ENCODE assay signal across 20 cellular contexts in genomic region chr9:134193912-134194535, GRCh38. TPM values are rescaled to one million over a fixed set of nuclear protein-coding genes. Genes with fewer than 3 reads are reported as not detected.
DNase-seq lines count a peak whose midpoint lies in the region; ATAC-seq and TF ChIP-seq lines count a peak whose summit lies in the region.
"Had no signal": no experiment of that assay in that cellular context is flagged by ENCODE, and none has a peak within 500 bp of the region (broad histone marks: within the 10 kb centered on the region; RNA-seq: fewer than 3 reads in every experiment).

No MANE protein-coding gene starts in this region.

- H3K36me3 ChIP-seq in BE2C: no peaks in the 10 kb centered on the region
- no peaks in the 10 kb centered on the region for H3K36me3 ChIP-seq in CD4-positive, CD25-positive, alpha-beta regulatory T cell (ENCODE audit: control insufficient read depth, insufficient read depth, low read length)
- H3K36me3 ChIP-seq: HAP-1 had no signal

- TF ChIP-seq CTCF in BE2C (IDR thresholded peaks at IDR 0.05; ENCODE audit: low read depth, low read length) (no peak), glutamatergic neuron (IDR thresholded peaks at IDR 0.05; ENCODE audit: partially characterized antibody, unreplicated experiment) (no peak)

- peak overlapping the region in 2 of 3 donors; percentile 15 to 76 for H3K27ac Mint-ChIP-seq in CD4-positive, CD25-positive, alpha-beta regulatory T cell
- H3K27ac Mint-ChIP-seq in glutamatergic neuron (ENCODE audit: unreplicated experiment): no peak overlapping the region
- H3K27ac Mint-ChIP-seq: CD8-positive, alpha-beta T cell had no signal

- no peak overlapping the region for H3K4me3 Mint-ChIP-seq in CD4-positive, CD25-positive, alpha-beta regulatory T cell
- no peak overlapping the region for H3K4me3 Mint-ChIP-seq in glutamatergic neuron (ENCODE audit: unreplicated experiment)
- H3K4me3 Mint-ChIP-seq: CD8-positive, alpha-beta T cell had no signal

- no peak for ATAC-seq in CD4-positive, CD25-positive, alpha-beta regulatory T cell (ENCODE audit: low read depth in 2 of 2)
- ATAC-seq in HG03159 (IDR thresholded peaks at IDR 0.05; ENCODE audit: unreplicated experiment) (no peak), GM19395 (IDR thresholded peaks at IDR 0.05; ENCODE audit: unreplicated experiment) (no peak)
- ATAC-seq: CD8-positive, alpha-beta T cell; Panc1 had no signal

- peaks cover 3% of the 10 kb centered on the region for H3K27me3 Mint-ChIP-seq in CD4-positive, CD25-positive, alpha-beta regulatory T cell
- H3K27me3 Mint-ChIP-seq in glutamatergic neuron (ENCODE audit: unreplicated experiment): peaks cover 3% of the 10 kb centered on the region

- H3K27me3 ChIP-seq in BE2C: no peaks in the 10 kb centered on the region
- no peaks in the 10 kb centered on the region for H3K27me3 ChIP-seq in CD4-positive, CD25-positive, alpha-beta regulatory T cell (ENCODE audit: control insufficient read depth, insufficient read depth, low read length)

- H3K4me1 ChIP-seq in BE2C: peaks cover 5% of the 10 kb centered on the region
- peaks cover 17% of the 10 kb centered on the region for H3K4me1 ChIP-seq in CD4-positive, CD25-positive, alpha-beta regulatory T cell (ENCODE audit: control insufficient read depth, insufficient read depth, low read length, poor library complexity, severe bottlenecking)
- H3K4me1 ChIP-seq: HAP-1 had no signal

- H3K36me3 Mint-ChIP-seq in CD4-positive, CD25-positive, alpha-beta regulatory T cell: no peaks in the 10 kb centered on the region
- H3K36me3 Mint-ChIP-seq in glutamatergic neuron (ENCODE audit: unreplicated experiment): peaks cover 5% of the 10 kb centered on the region
- H3K36me3 Mint-ChIP-seq: CD8-positive, alpha-beta T cell had no signal

- H3K4me1 Mint-ChIP-seq in CD4-positive, CD25-positive, alpha-beta regulatory T cell: peaks cover 6 to 37% (median 24%) of the 10 kb centered on the region in 4 donors
- peaks cover 8% of the 10 kb centered on the region for H3K4me1 Mint-ChIP-seq in glutamatergic neuron (ENCODE audit: low read depth, unreplicated experiment)

- no peak overlapping the region for H3K4me3 ChIP-seq in BE2C (ENCODE audit: low read depth, low read length)
- H3K4me3 ChIP-seq in CD4-positive, CD25-positive, alpha-beta regulatory T cell (ENCODE audit: low read depth, low read length): no peak overlapping the region
- H3K4me3 ChIP-seq: HAP-1 had no signal

- H3K27ac ChIP-seq in CD4-positive, CD25-positive, alpha-beta regulatory T cell (ENCODE audit: insufficient read depth, low read length, poor library complexity, severe bottlenecking): no peak overlapping the region
- H3K27ac ChIP-seq: KMS-11 had no signal

- H3K9me3 Mint-ChIP-seq in CD4-positive, CD25-positive, alpha-beta regulatory T cell: peaks cover 0 to 3% (median 0%) of the 10 kb centered on the region in 7 donors
- peaks cover 2% of the 10 kb centered on the region for H3K9me3 Mint-ChIP-seq in glutamatergic neuron (ENCODE audit: unreplicated experiment)
- H3K9me3 Mint-ChIP-seq: CD8-positive, alpha-beta T cell had no signal

- H3K9me3 ChIP-seq in BE2C: no peaks in the 10 kb centered on the region
- no peaks in the 10 kb centered on the region for H3K9me3 ChIP-seq in CD4-positive, CD25-positive, alpha-beta regulatory T cell (ENCODE audit: control insufficient read depth in 2 of 2, low read length in 2 of 2)
- H3K9me3 ChIP-seq: HAP-1 had no signal

- peak; percentile 3 for DNase-seq in BE2C
- DNase-seq in CD4-positive, CD25-positive, alpha-beta regulatory T cell: no peak
- peak; percentile 27 for DNase-seq in glutamatergic neuron
- DNase-seq in posterior vena cava (ENCODE audit: low spot score): peak; percentile 50
- no peak for DNase-seq in NCI-H2171 (lab: John Stamatoyannopoulos, UW)
- DNase-seq in activated effector memory CD4-positive, alpha-beta T cell treated with Interleukin-2 at 50 U/mL for 16 hours: no peak
- DNase-seq: AML-193, DMS79, NCI-H1048, NCI-H1436 treated with DMSO at 0.1 percent for 48 hours, NCI-H2227 treated with DMSO at 0.1 percent for 48 hours, NCI-H524 treated with DMSO at 0.1 percent for 48 hours, SHP77 treated with DMSO at 0.1 percent for 48 hours had no signal

- intact Hi-C loops in posterior vena cava (cut with DNase I): no loop called here

RNA-seq across cellular contexts. Expression of gene RNU6ATAC, which starts 29.7 kb away (rescaled TPM):
- polyA plus RNA-seq in BE2C (2012; ENCODE audit: insufficient read depth, insufficient read length, low read depth): 32.9 TPM
- total RNA-seq in CD4-positive, CD25-positive, alpha-beta regulatory T cell: 106 TPM
- polyA plus RNA-seq in CD4-positive, CD25-positive, alpha-beta regulatory T cell: not detected
- 121 TPM for total RNA-seq in glutamatergic neuron (ENCODE audit: unreplicated experiment)
- 100 to 1,000 TPM; 327 to 473 TPM for total RNA-seq in posterior vena cava
- total RNA-seq: M059J had no signal

RNA-seq across cellular contexts. Expression of gene WDR5, which starts 58.1 kb away (rescaled TPM):
- 48.0 TPM for polyA plus RNA-seq in BE2C (2012; ENCODE audit: insufficient read depth, insufficient read length, low read depth)
- 19.3 TPM for total RNA-seq in CD4-positive, CD25-positive, alpha-beta regulatory T cell
- polyA plus RNA-seq in CD4-positive, CD25-positive, alpha-beta regulatory T cell: 10 to 100 TPM; 11.4 to 18.0 (median 15.1) TPM
- total RNA-seq in glutamatergic neuron (ENCODE audit: unreplicated experiment) (45.9 TPM), posterior vena cava (10 to 100 TPM; 17.0 to 17.1 TPM)

Comparison
In these comparisons a context has a peak if more than half of its experiments do, and no peak if none do; other contexts are left out.
1. DNase-seq: peak in BE2C (single experiment), glutamatergic neuron (single experiment) and posterior vena cava (single experiment); none in CD4-positive, CD25-positive, alpha-beta regulatory T cell (0 of 3), NCI-H2171 (single experiment) and activated effector memory CD4-positive, alpha-beta T cell treated with Interleukin-2 at 50 U/mL for 16 hours (single experiment).